In genomic region chr11:67276821-67277230, GRCh38 we compare ENCODE assay signal across 8 cellular contexts. TPM values are rescaled to one million over a fixed set of nuclear protein-coding genes. Genes with fewer than 3 reads are reported as not detected.
DNase-seq lines count a peak whose midpoint lies in the region; FAIRE-seq and TF ChIP-seq lines count a peak whose summit lies in the region.

No MANE protein-coding gene starts in this region.

- DNase-seq in Daoy (ENCODE audit: low read depth): peak; percentile 57
- peak; percentile 38 for DNase-seq in HCEC 1CT
- no peak for DNase-seq in RWPE1 (ENCODE audit: low spot score)
- peak; percentile 41 to 49 for DNase-seq in cardiac fibroblast (ENCODE audit: low read depth in 2 of 2)
- no peak for DNase-seq in DMS114 treated with DMSO at 0.1 percent for 48 hours (lab: John Stamatoyannopoulos, UW; ENCODE audit: unreplicated experiment)
- DNase-seq in frontal cortex (ENCODE audit: low spot score in 2 of 2): no peak
- DNase-seq in NCI-H187 (lab: John Stamatoyannopoulos, UW): no peak

- POLR2A ChIA-PET in RWPE1 (lab: Yijun Ruan, JAX; ENCODE audit: low non-redundant PET): interaction anchor here (1.3 to 1.6 kb wide), 2 partner anchors 26 to 40 kb away, joined by 4 to 5 read pairs; partner anchors contain the start of gene SSH3

- peaks cover 39% of the 10 kb centered on the region in 2 donors for H3K36me3 ChIP-seq in mucosa of rectum (ENCODE audit: control insufficient read depth in 2 of 2, insufficient read depth in 2 of 2, low read length in 2 of 2)

- no peaks in the 10 kb centered on the region for H3K27me3 ChIP-seq in mucosa of rectum (ENCODE audit: control insufficient read depth in 2 of 2, insufficient read depth in 2 of 2, low read length in 2 of 2)

- CTCF ChIA-PET in RWPE1 (lab: Yijun Ruan, JAX): interaction anchor here (1.3 kb wide), 1 partner anchor 41 kb away, joined by 7 read pairs; no protein-coding TSS in a partner anchor

- H3K9me3 ChIP-seq in mucosa of rectum (ENCODE audit: control insufficient read depth in 2 of 2, low read length in 2 of 2): no peaks in the 10 kb centered on the region

- TF ChIP-seq CTCF in RWPE1 (conservative IDR thresholded peaks at IDR 0.05; ENCODE audit: low read depth): 0 out of 2 replicates have a peak, but pooled peaks have one; percentile 19
- peak; percentile 21 for TF ChIP-seq CTCF in cardiac fibroblast (IDR thresholded peaks at IDR 0.05; ENCODE audit: low read depth, low read length)

- H3K27ac ChIP-seq in RWPE1: peak overlapping the region; percentile 96
- H3K27ac ChIP-seq in mucosa of rectum (ENCODE audit: low read depth in 2 of 2, low read length in 2 of 2): peak overlapping the region; percentile 90 to 97

- H3K4me3 ChIP-seq in cardiac fibroblast (replicated peaks in 1 of 2; ENCODE audit: low read depth in 2 of 2, low read length in 2 of 2) (peak overlapping the region in 1 of 2 donors; percentile 46), mucosa of rectum (ENCODE audit: low read length in 2 of 2) (peak overlapping the region; percentile 39 to 56)

- no peak for FAIRE-seq in frontal cortex (lab: Jason Lieb, UNC)

- peak overlapping the region; percentile 74 for H3K9ac ChIP-seq in mucosa of rectum (ENCODE audit: low read depth in 1 of 2, low read length in 2 of 2)

- peaks cover 58 to 60% of the 10 kb centered on the region in 2 donors for H3K4me1 ChIP-seq in mucosa of rectum (ENCODE audit: control insufficient read depth in 2 of 2, insufficient read depth in 2 of 2, low read length in 2 of 2)

RNA-seq across cellular contexts. Expression of gene GRK2, which starts 10.6 kb away (rescaled TPM):
- 27.5 and 54.1 TPM in 2 replicates for total RNA-seq in Daoy (2014; rRNA removed; shearing (Covaris generic))
- 46.9 TPM for total RNA-seq in frontal cortex

RNA-seq across cellular contexts. Expression of gene ANKRD13D, which starts 12.3 kb away (rescaled TPM):
- 13.1 and 24.0 TPM in 2 replicates for total RNA-seq in Daoy (2014; rRNA removed; shearing (Covaris generic))
- total RNA-seq in frontal cortex: 55.8 TPM

RNA-seq across cellular contexts. Expression of gene SSH3, which starts 26.5 kb away (rescaled TPM):
- total RNA-seq in Daoy (2014; rRNA removed; shearing (Covaris generic)): 2.9 and 6.9 TPM in 2 replicates
- total RNA-seq in frontal cortex: 2.0 TPM

Comparison
In these comparisons a context has a peak if more than half of its experiments do, and no peak if none do; other contexts are left out.
1. DNase-seq: peak in Daoy (single experiment), HCEC 1CT (single experiment) and cardiac fibroblast (2 of 2); none in RWPE1 (single experiment), DMS114 treated with DMSO at 0.1 percent for 48 hours (single experiment), frontal cortex (0 of 2) and NCI-H187 (0 of 2).